9 cellular contexts compared by ENCODE assay signal in the genomic region with DNA sequence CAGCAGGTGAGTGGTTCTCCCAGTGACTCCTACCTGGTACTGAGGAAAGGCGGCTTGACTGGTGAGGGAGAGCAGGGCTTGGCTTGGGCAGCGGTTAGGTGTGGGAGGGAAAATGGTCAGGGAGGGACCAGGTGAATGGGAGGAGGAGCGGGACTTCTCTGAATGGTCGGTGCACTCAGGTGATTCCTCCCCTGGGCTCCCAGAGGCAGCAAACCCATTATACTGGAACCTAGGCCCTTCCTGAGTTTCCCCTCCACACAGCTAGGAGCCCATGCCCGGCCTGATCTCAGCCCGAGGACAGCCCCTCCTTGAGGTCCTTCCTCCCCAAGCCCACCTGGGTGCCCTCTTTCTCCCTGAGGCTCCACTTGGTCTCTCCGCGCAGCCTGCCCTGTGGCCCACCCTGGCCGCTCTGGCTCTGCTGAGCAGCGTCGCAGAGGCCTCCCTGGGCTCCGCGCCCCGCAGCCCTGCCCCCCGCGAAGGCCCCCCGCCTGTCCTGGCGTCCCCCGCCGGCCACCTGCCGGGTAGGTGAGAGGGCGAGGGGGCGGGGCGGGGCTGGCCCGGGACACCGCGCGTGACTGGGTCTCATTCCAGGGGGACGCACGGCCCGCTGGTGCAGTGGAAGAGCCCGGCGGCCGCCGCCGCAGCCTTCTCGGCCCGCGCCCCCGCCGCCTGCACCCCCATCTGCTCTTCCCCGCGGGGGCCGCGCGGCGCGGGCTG. TPM values are rescaled to one million over a fixed set of nuclear protein-coding genes. Genes with fewer than 3 reads are reported as not detected.
DNase-seq lines count a peak whose midpoint lies in the region; ATAC-seq and TF ChIP-seq lines count a peak whose summit lies in the region.
"Had no signal": no experiment of that assay in that cellular context is flagged by ENCODE, and none has a peak within 500 bp of the region (broad histone marks: within the 10 kb centered on the region; RNA-seq: fewer than 3 reads in every experiment).

No MANE protein-coding gene starts in this region.

- H3K27me3 ChIP-seq in prostate gland (replicated peaks; ENCODE audit: insufficient read depth): no peaks in the 10 kb centered on the region

- H3K9me3 ChIP-seq in prostate gland: no peaks in the 10 kb centered on the region

- no peaks in the 10 kb centered on the region for H3K36me3 ChIP-seq in prostate gland

- ATAC-seq in esophagus mucosa (peak; percentile 64), GM18867 (IDR thresholded peaks at IDR 0.05; ENCODE audit: unreplicated experiment) (no peak)

- no peak for TF ChIP-seq POLR2A in prostate gland (IDR thresholded peaks at IDR 0.05)

- H3K4me1 ChIP-seq in prostate gland (replicated peaks): no peaks in the 10 kb centered on the region

- TF ChIP-seq CTCF in prostate gland (IDR thresholded peaks at IDR 0.05): no peak

- intact Hi-C loops in prostate gland (cut with DNase I): no loop called here

- 11% methylated on average over 34 of the region's 48 CpGs for WGBS in prostate gland

- DNase-seq in DMS153 treated with DMSO at 0.1 percent for 48 hours (lab: John Stamatoyannopoulos, UW; ENCODE audit: unreplicated experiment) (peak; percentile 66), NCI-H526 (lab: John Stamatoyannopoulos, UW) (peak; percentile 86 to 93), prostate gland (ENCODE audit: low spot score) (peak; percentile 58), NCI-H345 treated with DMSO at 0.1 percent for 48 hours (lab: John Stamatoyannopoulos, UW; ENCODE audit: unreplicated experiment) (no peak), H4 (ENCODE audit: low spot score) (no peak), SIG-M5 (lab: John Stamatoyannopoulos, UW) (no peak)
- DNase-seq: activated T-cell treated with anti-CD3 and anti-CD28 coated beads, Interleukin-2, amount 50 U/mL, for 4 hours had no signal

- peak overlapping the region; percentile 75 for H3K27ac ChIP-seq in prostate gland

- peak overlapping the region; percentile 33 to 47 for H3K4me3 ChIP-seq in prostate gland

RNA-seq across cellular contexts. Expression of a gene that starts 2.3 kb away (rescaled TPM):
- total RNA-seq in esophagus mucosa (7.4 TPM), prostate gland (1 to 10 TPM; 4.1 to 5.4 TPM)
- total RNA-seq in H4 (2014; rRNA removed; shearing (Covaris generic)): 0.25 TPM in 1 of 2 replicates, not detected in the other

RNA-seq across cellular contexts. Expression of a gene that starts 10.9 kb away (rescaled TPM):
- total RNA-seq in esophagus mucosa (21.7 TPM), prostate gland (10 to 100 TPM; 27.7 to 55.7 TPM)
- total RNA-seq in H4 (2014; rRNA removed; shearing (Covaris generic)): 18.8 and 22.6 TPM in 2 replicates

RNA-seq across cellular contexts. Expression of a gene that starts 33.9 kb away (rescaled TPM):
- total RNA-seq in esophagus mucosa (18.3 TPM), prostate gland (10 to 100 TPM; 25.4 to 31.1 TPM)
- 28.5 and 44.1 TPM in 2 replicates for total RNA-seq in H4 (2014; rRNA removed; shearing (Covaris generic))

RNA-seq across cellular contexts. Expression of a gene that starts 38.9 kb away (rescaled TPM):
- 95.7 TPM for total RNA-seq in esophagus mucosa
- total RNA-seq in prostate gland: 100 to 1,000 TPM; 180 to 245 TPM
- 193 and 213 TPM in 2 replicates for total RNA-seq in H4 (2014; rRNA removed; shearing (Covaris generic))

RNA-seq across cellular contexts. Expression of a gene that starts 43.1 kb away (rescaled TPM):
- 40.1 TPM for total RNA-seq in esophagus mucosa
- 10 to 100 TPM; 34.8 to 63.9 TPM for total RNA-seq in prostate gland
- total RNA-seq in H4 (2014; rRNA removed; shearing (Covaris generic)): 87.5 and 92.8 TPM in 2 replicates

Comparison
In these comparisons a context has a peak if more than half of its experiments do, and no peak if none do; other contexts are left out.
1. DNase-seq: peak in DMS153 treated with DMSO at 0.1 percent for 48 hours (single experiment), NCI-H526 (2 of 2) and prostate gland (single experiment); none in NCI-H345 treated with DMSO at 0.1 percent for 48 hours (single experiment), H4 (single experiment) and SIG-M5 (single experiment).